In genomic region chr2:241598487-241598886, GRCh38 we compare ENCODE assay signal across 11 cellular contexts. TPM values are rescaled to one million over a fixed set of nuclear protein-coding genes. Genes with fewer than 3 reads are reported as not detected.
A peak's percentile ranks its signal among the peaks of the same experiment; 100 is the strongest.
DNase-seq lines count a peak whose midpoint lies in the region; ATAC-seq and TF ChIP-seq lines count a peak whose summit lies in the region.
"Had no signal": no experiment of that assay in that cellular context is flagged by ENCODE, and none has a peak within 500 bp of the region (broad histone marks: within the 10 kb centered on the region; RNA-seq: fewer than 3 reads in every experiment).

No MANE protein-coding gene starts in this region.

- H3K4me3 ChIP-seq in mammary epithelial cell (replicated peaks in 1 of 3; ENCODE audit: insufficient read depth in 1 of 3, low read depth in 2 of 3, low read length in 3 of 3) = no peak overlapping the region

- H3K4me1 ChIP-seq in mammary epithelial cell (ENCODE audit: insufficient read depth, low read length) = no peaks in the 10 kb centered on the region

- in situ Hi-C loops in mammary epithelial cell (cut with MboI; ENCODE audit: low sequenced_read_pairs in 2 of 2) = no loop called here

- no peak overlapping the region for H3K4me2 ChIP-seq in mammary epithelial cell (ENCODE audit: insufficient read depth, low read depth, low read length)

- H4K20me1 ChIP-seq in mammary epithelial cell (ENCODE audit: insufficient read depth, low read length) = no peaks in the 10 kb centered on the region

- peaks cover 17% of the 10 kb centered on the region for H3K36me3 ChIP-seq in mammary epithelial cell (ENCODE audit: insufficient read depth, low read length)

- H3K79me2 ChIP-seq in mammary epithelial cell (ENCODE audit: insufficient read depth, low read length) = no peaks in the 10 kb centered on the region

- CTCF ChIA-PET in mammary epithelial cell (lab: Charles Lee; ENCODE audit: low non-redundant PET) = no interaction called here

- peak; percentile 23 for DNase-seq in NCI-H2171 treated with DMSO at 0.1 percent for 48 hours (lab: John Stamatoyannopoulos, UW)
- no peak for DNase-seq in NCI-H2171 (lab: John Stamatoyannopoulos, UW)
- DNase-seq in NCI-H146 (lab: John Stamatoyannopoulos, UW) = peak; percentile 52
- DNase-seq in mammary epithelial cell = peak; percentile 11
- DNase-seq in posterior vena cava (ENCODE audit: low spot score) = peak; percentile 32
- DNase-seq in NCI-H1048 (lab: John Stamatoyannopoulos, UW) = no peak
- DNase-seq in NCI-H1436 (lab: John Stamatoyannopoulos, UW) = no peak
- DNase-seq: activated naive CD8-positive, alpha-beta T cell treated with anti-CD3 and anti-CD28 coated beads for 36 hours; naive thymus-derived CD4-positive, alpha-beta T cell; NCI-H1694 treated with DMSO at 0.1 percent for 48 hours had no signal

- no peak overlapping the region for H3K27ac ChIP-seq in mammary epithelial cell (ENCODE audit: insufficient read depth, low read depth, low read length)

- WGBS in mammary epithelial cell (ENCODE audit: low coverage, missing lambda C conversion rate) = 14% methylated on average over 1 of the region's 1 CpG

- dilution Hi-C loops in mammary epithelial cell (cut with HindIII; ENCODE audit: low sequenced_read_pairs) = no loop called here

- no peak overlapping the region for H3K9ac ChIP-seq in mammary epithelial cell (ENCODE audit: insufficient read depth, low read length)

- no peaks in the 10 kb centered on the region for H3K9me3 ChIP-seq in mammary epithelial cell (replicated peaks; ENCODE audit: insufficient read depth, low read length)

- no peaks in the 10 kb centered on the region for H3K27me3 ChIP-seq in mammary epithelial cell (ENCODE audit: insufficient read depth, low read length)

- intact Hi-C loops in mammary epithelial cell (cut with micrococcal nuclease) (loop anchor here (2.0 to 5.0 kb wide), 3 partner anchors 91 to 748 kb away; partner anchors contain the start of genes FARP2 and STK25), posterior vena cava (cut with DNase I) (no loop called here)

- no peak overlapping the region for H2AFZ ChIP-seq in mammary epithelial cell (ENCODE audit: low read depth, low read length)

- no TSS peak for BruUV-seq in mammary epithelial cell (replicated peaks; lab: Mats Ljungman, UMichigan)

- TF ChIP-seq CTCF in mammary epithelial cell (conservative IDR thresholded peaks at IDR 0.05 in 1 of 2, IDR thresholded peaks at IDR 0.05 in 1 of 2; ENCODE audit: extremely low read depth in 1 of 2, insufficient read depth in 1 of 2, low read depth in 1 of 2, low read length in 2 of 2) = peak; percentile 22 to 51

- ATAC-seq in activated CD4-positive, CD25-positive, alpha-beta regulatory T cell treated with anti-CD3 and anti-CD28 coated beads, Interleukin-2, amount 50 U/mL, for 24 hours = no peak
- ATAC-seq: naive thymus-derived CD4-positive, alpha-beta T cell had no signal

RNA-seq across cellular contexts. Expression of gene THAP4, which starts 38.5 kb away (rescaled TPM):
- total RNA-seq in mammary epithelial cell (10 to 100 TPM; 35.8 to 61.1 TPM), posterior vena cava (10 to 100 TPM; 31.2 to 32.1 TPM)
- 47.5 TPM for polyA plus RNA-seq in mammary epithelial cell
- polyA minus RNA-seq in mammary epithelial cell = 28.6 TPM

RNA-seq across cellular contexts. Expression of gene ATG4B, which starts 39.0 kb away (rescaled TPM):
- total RNA-seq in mammary epithelial cell = 10 to 100 TPM; 70.3 to 81.0 TPM
- polyA plus RNA-seq in mammary epithelial cell = 97.2 TPM
- polyA minus RNA-seq in mammary epithelial cell = 75.8 TPM
- 10 to 100 TPM; 43.7 to 52.1 TPM for total RNA-seq in posterior vena cava

RNA-seq across cellular contexts. Expression of gene BOK, which starts 39.9 kb away (rescaled TPM):
- 10 to 100 TPM; 21.3 to 38.5 TPM for total RNA-seq in mammary epithelial cell
- polyA plus RNA-seq in mammary epithelial cell = 23.3 TPM
- polyA minus RNA-seq in mammary epithelial cell = 7.2 TPM
- 10 to 100 TPM; 20.1 to 29.7 TPM for total RNA-seq in posterior vena cava

Comparison
In these comparisons a context has a peak if more than half of its experiments do, and no peak if none do; other contexts are left out.
1. DNase-seq: peak in NCI-H2171 treated with DMSO at 0.1 percent for 48 hours (single experiment), NCI-H146 (single experiment), mammary epithelial cell (single experiment) and posterior vena cava (single experiment); none in NCI-H2171 (single experiment), NCI-H1048 (single experiment) and NCI-H1436 (single experiment).